Comparison of ENCODE assay signal across 27 cellular contexts in genomic region chr7:14430921-14431320, GRCh38.
"Had no signal": no experiment of that assay in that cellular context is flagged by ENCODE, and none has a peak within 500 bp of the region (broad histone marks: within the 10 kb centered on the region; RNA-seq: fewer than 3 reads in every experiment).

No MANE protein-coding gene starts in this region.

- FAIRE-seq: HepG2 had no signal

- DNase-seq: IMR-90; Karpas-422; KG1; MG63; NCI-H1092; NCI-H1436; NCI-H187; NCI-H2029; NCI-H2081 treated with DMSO at 0.1 percent for 48 hours; NCI-H2171; NCI-H226; NCI-H446; NCI-H510A; NCI-H524 treated with DMSO at 0.1 percent for 48 hours; NCI-H69; NCI-H774; NK-92 treated with Interleukin-12 subunit alpha and Interleukin-12 subunit beta, amount 100 ng/mL, for 24 hours; OCI-M1; PC-9; Peyer's patch; Right ventricle myocardium superior; RPMI8226; SIG-M5; SW 1271 had no signal

- H3K9me3 ChIP-seq: MG63, Peyer's patch, SJSA1 had no signal

- H3K27ac ChIP-seq: PC-9, Peyer's patch, SJSA1, SK-N-MC had no signal

- H3K4me3 ChIP-seq: MG63, PC-9, Peyer's patch, SJSA1, SK-N-MC had no signal

- H3K4me2 ChIP-seq: PC-9 had no signal

- H3K27me3 ChIP-seq: MG63, Peyer's patch, SJSA1 had no signal

- H3K36me3 ChIP-seq: MG63, Peyer's patch, SJSA1 had no signal

- H3K4me1 ChIP-seq: Peyer's patch, SJSA1 had no signal

- H2AFZ ChIP-seq: PC-9 had no signal
